8 cellular contexts compared by ENCODE assay signal in genomic region chr11:130181295-130182272, GRCh38. TPM values are rescaled to one million over a fixed set of nuclear protein-coding genes. Genes with fewer than 3 reads are reported as not detected.
A peak's percentile ranks its signal among the peaks of the same experiment; 100 is the strongest.
DNase-seq lines count a peak whose midpoint lies in the region; ATAC-seq and TF ChIP-seq lines count a peak whose summit lies in the region.

No MANE protein-coding gene starts in this region.

- DNase-seq in AG08395 (ENCODE audit: low spot score) (peak; percentile 88), NCI-H1417 treated with DMSO at 0.1 percent for 48 hours (lab: John Stamatoyannopoulos, UW) (peak; percentile 46), astrocyte of the hippocampus (ENCODE audit: low read depth, low spot score) (peak; percentile 14), mucosa of gallbladder (ENCODE audit: low spot score) (peak; percentile 70), BE2C (no peak), amniotic stem cell (lab: John Stamatoyannopoulos, UW) (no peak)
- no peak for DNase-seq in stimulated activated naive CD4-positive, alpha-beta T cell treated with Interleukin-2 at 50 U/mL for 16 hours (lab: John Stamatoyannopoulos, UW)

- H3K4me3 ChIP-seq in BE2C (ENCODE audit: low read depth, low read length): no peak overlapping the region

- peak; percentile 56 for ATAC-seq in GM21737 (IDR thresholded peaks at IDR 0.05; ENCODE audit: unreplicated experiment)

- no peaks in the 10 kb centered on the region for H3K36me3 ChIP-seq in BE2C

- no peak for TF ChIP-seq CTCF in BE2C (IDR thresholded peaks at IDR 0.05; ENCODE audit: low read depth, low read length)

- no peaks in the 10 kb centered on the region for H3K9me3 ChIP-seq in BE2C

- no peaks in the 10 kb centered on the region for H3K4me1 ChIP-seq in BE2C

- no peaks in the 10 kb centered on the region for H3K27me3 ChIP-seq in BE2C

RNA-seq across cellular contexts. Expression of gene ST14, which starts 22.0 kb away (rescaled TPM):
- 193 TPM for total RNA-seq in mucosa of gallbladder
- polyA plus RNA-seq in BE2C (2012; ENCODE audit: insufficient read depth, insufficient read length, low read depth): 0.28 TPM

Comparison
In these comparisons a context has a peak if more than half of its experiments do, and no peak if none do; other contexts are left out.
1. DNase-seq: peak in AG08395 (single experiment), NCI-H1417 treated with DMSO at 0.1 percent for 48 hours (single experiment), astrocyte of the hippocampus (single experiment) and mucosa of gallbladder (single experiment); none in stimulated activated naive CD4-positive, alpha-beta T cell treated with Interleukin-2 at 50 U/mL for 16 hours (single experiment), BE2C (single experiment) and amniotic stem cell (single experiment).